8 cellular contexts compared by ENCODE assay signal in genomic region chr15:77953926-77954325, GRCh38.
DNase-seq lines count a peak whose midpoint lies in the region; ATAC-seq and TF ChIP-seq lines count a peak whose summit lies in the region.
"Not testable (repeated sequence)": the region's sequence is repeated elsewhere in the genome, so short reads cannot be mapped to it uniquely, and the experiment has no call there.

No MANE protein-coding gene starts in this region.

- CTCF ChIA-PET in activated CD8-positive, alpha-beta T cell treated with anti-CD3 and anti-CD28 coated beads for 36 hours (lab: Charles Lee) = interaction anchor here (0.9 to 2.4 kb wide), 3 partner anchors 15 to 287 kb away, joined by 3 to 15 read pairs (median 4); no protein-coding TSS in a partner anchor

- H3K9me3 ChIP-seq in Karpas-422 (ENCODE audit: low read length); adipocyte (ENCODE audit: control insufficient read depth, low read length): not testable (repeated sequence)

- H3K4me3 Mint-ChIP-seq in activated CD8-positive, alpha-beta T cell treated with anti-CD3 and anti-CD28 coated beads for 36 hours = not testable (repeated sequence)

- not testable (repeated sequence) for H3K9me3 Mint-ChIP-seq in activated CD8-positive, alpha-beta T cell treated with anti-CD3 and anti-CD28 coated beads for 36 hours

- DNase-seq in AG09309 (ENCODE audit: low read depth) (peak; percentile 1), Karpas-422 (peak; percentile 90), RPMI7951 (ENCODE audit: low read depth) (peak; percentile 38), adipocyte (ENCODE audit: low read depth) (peak; percentile 30), glomerular visceral epithelial cell (ENCODE audit: extremely low spot score) (peak; percentile 58)
- DNase-seq in activated CD8-positive, alpha-beta T cell treated with anti-CD3 and anti-CD28 coated beads for 36 hours = peak; percentile 71
- DNase-seq in stimulated activated CD8-positive, alpha-beta memory T cell treated with anti-CD3 and anti-CD28 coated beads, Interleukin-15, amount 100 ng/mL, for 48 hours (ENCODE audit: low read depth in 2 of 2) = peak; percentile 37 to 42

- not testable (repeated sequence) for H3K27me3 Mint-ChIP-seq in activated CD8-positive, alpha-beta T cell treated with anti-CD3 and anti-CD28 coated beads for 36 hours

- POLR2A ChIA-PET in activated CD8-positive, alpha-beta T cell treated with anti-CD3 and anti-CD28 coated beads for 36 hours (lab: Charles Lee) = interaction anchor here (0.7 kb wide), 1 partner anchor 152 kb away, joined by 3 read pairs; no protein-coding TSS in a partner anchor

- H3K9me2 ChIP-seq in Karpas-422 (replicated peaks; ENCODE audit: insufficient read depth, low read length) = not testable (repeated sequence)

- not testable (repeated sequence) for H3K36me3 ChIP-seq in Karpas-422 (ENCODE audit: insufficient read depth, low read length); adipocyte (ENCODE audit: control insufficient read depth, insufficient read depth, low read length, severe bottlenecking)

- H3K4me1 Mint-ChIP-seq in activated CD8-positive, alpha-beta T cell treated with anti-CD3 and anti-CD28 coated beads for 36 hours (ENCODE audit: low read depth) = peaks cover 11% of the 10 kb centered on the region

- peak overlapping the region; percentile 20 for H3K27ac Mint-ChIP-seq in activated CD8-positive, alpha-beta T cell treated with anti-CD3 and anti-CD28 coated beads for 36 hours

- not testable (repeated sequence) for H3K79me2 ChIP-seq in Karpas-422 (ENCODE audit: low read length)

- H3K27ac ChIP-seq in Karpas-422 (ENCODE audit: low read length) = peak overlapping the region; percentile 89

- intact Hi-C loops in activated CD8-positive, alpha-beta T cell treated with anti-CD3 and anti-CD28 coated beads for 36 hours (cut with micrococcal nuclease) = not testable (repeated sequence)

- H3K9ac ChIP-seq in Karpas-422 (ENCODE audit: low read length) = 0 out of 2 replicates have a peak overlapping the region, but pooled peaks have one; percentile 20
- H3K9ac ChIP-seq in adipocyte (ENCODE audit: low read length) = not testable (repeated sequence)

- not testable (repeated sequence) for H4K20me1 ChIP-seq in Karpas-422 (ENCODE audit: insufficient read depth, low read depth, low read length)

- not testable (repeated sequence) for H3K27me3 ChIP-seq in Karpas-422 (ENCODE audit: low read length); adipocyte (replicated peaks; ENCODE audit: control insufficient read depth, insufficient read depth, low read length)

- H3K4me2 ChIP-seq in Karpas-422 (ENCODE audit: low read depth, low read length, poor library complexity, severe bottlenecking) = peak overlapping the region; percentile 72

- not testable (repeated sequence) for H2AFZ ChIP-seq in Karpas-422 (ENCODE audit: low read length)

- not testable (repeated sequence) for H3K4me3 ChIP-seq in AG09309 (ENCODE audit: control insufficient read depth, low read depth, low read length); adipocyte (ENCODE audit: low read length)
- H3K4me3 ChIP-seq in Karpas-422 (ENCODE audit: low read length) = peak overlapping the region; percentile 53; the same call in 1 of the 2 replicates

- not testable (repeated sequence) for TF ChIP-seq CTCF in AG09309 (IDR thresholded peaks at IDR 0.05; ENCODE audit: control insufficient read depth, insufficient read depth, low read depth, low read length, missing control alignments); activated CD8-positive, alpha-beta T cell treated with anti-CD3 and anti-CD28 coated beads for 36 hours (IDR thresholded peaks at IDR 0.05)

- H3K36me3 Mint-ChIP-seq in activated CD8-positive, alpha-beta T cell treated with anti-CD3 and anti-CD28 coated beads for 36 hours (ENCODE audit: low read depth) = not testable (repeated sequence)

- ATAC-seq in GM18499 (IDR thresholded peaks at IDR 0.05; ENCODE audit: insufficient read depth, unreplicated experiment) = peak; percentile 68
- ATAC-seq in activated CD8-positive, alpha-beta T cell treated with anti-CD3 and anti-CD28 coated beads for 36 hours = peak; percentile 85

- H3K4me1 ChIP-seq in Karpas-422 (ENCODE audit: low read length) = peaks cover 22% of the 10 kb centered on the region
- not testable (repeated sequence) for H3K4me1 ChIP-seq in adipocyte (ENCODE audit: control insufficient read depth, insufficient read depth, low read length)

Comparison
In these comparisons a context has a peak if more than half of its experiments do, and no peak if none do; other contexts are left out.
1. DNase-seq: peak in every context shown above with its lines; median percentile 90 in Karpas-422; 71 in activated CD8-positive, alpha-beta T cell treated with anti-CD3 and anti-CD28 coated beads for 36 hours; 58 in glomerular visceral epithelial cell; 40 in stimulated activated CD8-positive, alpha-beta memory T cell treated with anti-CD3 and anti-CD28 coated beads, Interleukin-15, amount 100 ng/mL, for 48 hours; 38 in RPMI7951; 30 in adipocyte; 1 in AG09309.